32 cellular contexts compared by ENCODE assay signal in the genomic region with DNA sequence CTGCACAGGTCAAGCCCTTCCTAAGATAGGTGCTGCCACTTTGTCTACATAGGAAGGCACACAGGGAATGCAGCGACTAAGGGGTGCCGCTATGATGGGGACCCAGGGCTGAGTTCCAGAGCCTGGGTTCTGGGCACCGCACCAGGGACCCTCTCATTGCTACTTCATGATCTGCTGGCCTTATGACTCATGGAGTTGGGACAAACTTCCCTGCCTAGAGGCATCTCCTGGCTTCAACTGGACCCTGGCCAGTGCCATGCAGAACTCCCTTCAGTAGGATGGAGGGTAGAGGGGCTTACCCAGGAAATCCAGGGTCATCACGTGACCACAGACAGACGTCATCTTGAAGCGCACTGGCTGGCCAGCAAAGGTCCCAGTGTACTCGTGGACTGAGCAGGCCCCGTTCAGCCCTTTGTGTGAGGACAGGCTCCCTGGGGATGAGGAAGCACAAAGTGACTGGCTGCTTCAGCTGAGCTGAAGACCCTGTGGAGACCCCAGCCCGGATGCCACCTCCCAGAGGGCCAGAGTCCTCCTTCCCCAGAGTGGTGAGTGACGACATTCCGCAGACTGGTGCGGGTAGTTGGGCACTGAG.
"Had no signal": no experiment of that assay in that cellular context is flagged by ENCODE, and none has a peak within 500 bp of the region (broad histone marks: within the 10 kb centered on the region; RNA-seq: fewer than 3 reads in every experiment).

No MANE protein-coding gene starts in this region.

- H3K27me3 ChIP-seq: brain microvascular endothelial cell, esophagus muscularis mucosa, foreskin keratinocyte, gastrocnemius medialis, heart left ventricle had no signal

- ATAC-seq: activated CD4-positive, CD25-positive, alpha-beta regulatory T cell treated with anti-CD3 and anti-CD28 coated beads, Interleukin-2, amount 50 U/mL, for 24 hours; activated CD8-positive, alpha-beta T cell treated with anti-CD3 and anti-CD28 coated beads for 36 hours; activated T-cell treated with anti-CD3 and anti-CD28 coated beads, Interleukin-2, amount 50 U/mL, for 4 hours; activated T-helper 17 cell treated with anti-CD3 and anti-CD28 coated beads, Interleukin-2, amount 50 U/mL, for 72 hours; effector memory CD8-positive, alpha-beta T cell; foreskin keratinocyte; gastrocnemius medialis; heart left ventricle; T-helper 17 cell had no signal

- H3K4me1 ChIP-seq: esophagus muscularis mucosa, foreskin keratinocyte, gastrocnemius medialis, heart left ventricle had no signal

- DNase-seq: activated B cell treated with CpG ODN at 0.5 μM for 24 hours; activated CD4-positive, alpha-beta T cell treated with anti-CD3 and anti-CD28 coated beads for 48 hours; activated CD4-positive, alpha-beta T cell treated with anti-CD3 and anti-CD28 coated beads, Interleukin-2, amount 50 U/mL, for 1 hour; activated CD4-positive, alpha-beta T cell treated with anti-CD3 and anti-CD28 coated beads, Interleukin-2, amount 50 U/mL, for 48 hours; activated CD8-positive, alpha-beta memory T cell treated with anti-CD3 and anti-CD28 coated beads for 24 hours; activated CD8-positive, alpha-beta T cell treated with anti-CD3 and anti-CD28 coated beads for 36 hours; activated effector memory CD4-positive, alpha-beta T cell treated with Interleukin-2 at 50 U/mL for 16 hours; activated gamma-delta T cell treated with Interleukin-2 at 50 U/mL for 16 hours; activated naive CD4-positive, alpha-beta T cell treated with anti-CD3 and anti-CD28 coated beads, Interleukin-2, amount 50 U/mL, for 16 hours; activated naive CD4-positive, alpha-beta T cell treated with Interleukin-2 at 50 U/mL for 16 hours; activated T-cell treated with anti-CD3 and anti-CD28 coated beads, Interleukin-2, amount 50 U/mL, for 4 hours; amniotic stem cell; anterior cingulate cortex; brain microvascular endothelial cell; caudate nucleus; cortex of kidney; dermis blood vessel endothelial cell; effector CD4-positive, alpha-beta T cell; effector memory CD8-positive, alpha-beta T cell; erythroblast; foreskin keratinocyte; gastrocnemius medialis; glutamatergic neuron; heart left ventricle; T-helper 17 cell; T1000; WERI-Rb-1 had no signal

- H3K4me3 ChIP-seq: esophagus muscularis mucosa, gastrocnemius medialis, heart left ventricle had no signal

- H3K27ac ChIP-seq: esophagus muscularis mucosa, foreskin keratinocyte, gastrocnemius medialis, heart left ventricle, WERI-Rb-1 had no signal

- FAIRE-seq: astrocyte, colon had no signal

- H3K9me3 ChIP-seq: esophagus muscularis mucosa, gastrocnemius medialis, heart left ventricle had no signal
